16 cellular contexts compared by ENCODE assay signal in the genomic region with DNA sequence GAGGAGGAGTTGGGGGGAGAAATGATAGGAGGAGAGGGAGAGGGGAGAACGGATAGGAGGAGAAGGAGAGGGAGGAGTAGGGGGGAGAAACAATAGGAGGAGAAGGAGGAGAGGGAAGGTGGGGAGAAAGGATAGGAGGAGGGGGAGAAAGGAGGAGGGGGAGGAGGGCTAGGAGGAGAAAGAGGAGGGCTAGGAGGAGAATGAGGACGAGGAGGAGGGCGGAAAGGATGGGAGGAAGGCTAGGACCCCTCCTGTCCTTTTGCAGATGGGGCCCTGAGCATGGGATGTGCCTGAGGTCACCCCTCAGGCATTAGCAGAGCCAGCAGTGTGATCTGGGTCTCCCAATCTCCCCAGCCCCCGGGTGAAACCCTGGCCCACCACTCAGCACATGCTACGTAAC. TPM values are rescaled to one million over a fixed set of nuclear protein-coding genes. Genes with fewer than 3 reads are reported as not detected.
DNase-seq lines count a peak whose midpoint lies in the region; ATAC-seq and TF ChIP-seq lines count a peak whose summit lies in the region.
"Had no signal": no experiment of that assay in that cellular context is flagged by ENCODE, and none has a peak within 500 bp of the region (broad histone marks: within the 10 kb centered on the region; RNA-seq: fewer than 3 reads in every experiment).

No MANE protein-coding gene starts in this region.

- H2AFZ ChIP-seq in OCI-LY3 (ENCODE audit: low read depth, low read length): peak overlapping the region; percentile 74; the same call in 1 of the 2 replicates

- H3K27ac Mint-ChIP-seq in endodermal cell: peak overlapping the region; percentile 64
- peak overlapping the region; percentile 11 for H3K27ac Mint-ChIP-seq in stimulated activated memory B cell treated with anti-CD40 and anti-IgM and Interleukin-4, amounts not matched to agents 10 μg/mL and 1 μg/mL and 100 μg/mL, for 72 hours

- CTCF ChIA-PET in GM10248 (lab: Yijun Ruan, JAX): no interaction called here

- H3K79me2 ChIP-seq in DOHH2 (ENCODE audit: control insufficient read depth, low read length): no peaks in the 10 kb centered on the region
- H3K79me2 ChIP-seq in OCI-LY3 (ENCODE audit: low read length): no peaks in the 10 kb centered on the region

- DNase-seq in endodermal cell: no peak
- DNase-seq in GM10248 (ENCODE audit: extremely low spot score): no peak
- DNase-seq: BE2C, HCEC 1CT, KG1, NCI-H1436 treated with DMSO at 0.1 percent for 48 hours, NCI-H2029 treated with DMSO at 0.1 percent for 48 hours, T-helper 1 cell had no signal

- H3K27ac ChIP-seq in DOHH2 (ENCODE audit: low read depth, low read length): no peak overlapping the region
- H3K27ac ChIP-seq in OCI-LY3 (ENCODE audit: low read length): no peak overlapping the region
- no peak overlapping the region for H3K27ac ChIP-seq in endodermal cell (ENCODE audit: low read depth, low read length)

- H3K4me1 Mint-ChIP-seq in endodermal cell: peaks cover 4% of the 10 kb centered on the region
- H3K4me1 Mint-ChIP-seq in stimulated activated memory B cell treated with anti-CD40 and anti-IgM and Interleukin-4, amounts not matched to agents 10 μg/mL and 1 μg/mL and 100 μg/mL, for 72 hours: peaks cover 22% of the 10 kb centered on the region

- H3K4me1 ChIP-seq in DOHH2 (ENCODE audit: control insufficient read depth, low read length) (peaks cover 12% of the 10 kb centered on the region), OCI-LY3 (ENCODE audit: low read length) (peaks cover 10% of the 10 kb centered on the region), endodermal cell (ENCODE audit: control insufficient read depth, insufficient read depth, low read length) (peaks cover 6% of the 10 kb centered on the region)
- H3K4me1 ChIP-seq: BE2C, Peyer's patch had no signal

- 20 to 68% methylated on average over 1 to 5 of the region's 5 CpGs for WGBS in endodermal cell (ENCODE audit: insufficient coverage in 1 of 2, insufficient read length in 1 of 2), 2 experiments

- peaks cover 3% of the 10 kb centered on the region; the same call in 1 of the 2 replicates for H3K36me3 ChIP-seq in DOHH2 (ENCODE audit: control insufficient read depth, low read length)
- H3K36me3 ChIP-seq in OCI-LY3 (replicated peaks; ENCODE audit: low read depth, low read length): no peaks in the 10 kb centered on the region
- no peaks in the 10 kb centered on the region for H3K36me3 ChIP-seq in endodermal cell (ENCODE audit: control insufficient read depth, insufficient read depth, low read length)

- H3K4me3 Mint-ChIP-seq in endodermal cell: no peak overlapping the region
- H3K4me3 Mint-ChIP-seq in stimulated activated memory B cell treated with anti-CD40 and anti-IgM and Interleukin-4, amounts not matched to agents 10 μg/mL and 1 μg/mL and 100 μg/mL, for 72 hours: no peak overlapping the region

- H3K9me3 ChIP-seq in DOHH2 (ENCODE audit: control insufficient read depth, insufficient read depth, low read length) (no peaks in the 10 kb centered on the region), OCI-LY3 (ENCODE audit: insufficient read depth, low read length) (no peaks in the 10 kb centered on the region), endodermal cell (ENCODE audit: control insufficient read depth, low read length) (no peaks in the 10 kb centered on the region)
- H3K9me3 ChIP-seq: BE2C, Peyer's patch had no signal

- ATAC-seq in stimulated activated memory B cell treated with anti-CD40 and anti-IgM and Interleukin-4, amounts not matched to agents 10 μg/mL and 1 μg/mL and 100 μg/mL, for 72 hours: no peak
- no peak for ATAC-seq in GM21619 (IDR thresholded peaks at IDR 0.05; ENCODE audit: unreplicated experiment)
- no peak for ATAC-seq in GM21825 (IDR thresholded peaks at IDR 0.05; ENCODE audit: unreplicated experiment)
- ATAC-seq: Right ventricle myocardium inferior, SK-N-SH treated with all-trans-retinoic acid at 6 μM for 48 hours had no signal

- H3K9ac ChIP-seq in OCI-LY3 (ENCODE audit: low read length): 0 out of 2 replicates have a peak overlapping the region, but pooled peaks have one; percentile 24
- H3K9ac ChIP-seq in endodermal cell (ENCODE audit: extremely low read depth, low read length, poor library complexity, severe bottlenecking): no peak overlapping the region

- no peaks in the 10 kb centered on the region for H3K9me3 Mint-ChIP-seq in endodermal cell
- H3K9me3 Mint-ChIP-seq in stimulated activated memory B cell treated with anti-CD40 and anti-IgM and Interleukin-4, amounts not matched to agents 10 μg/mL and 1 μg/mL and 100 μg/mL, for 72 hours: no peaks in the 10 kb centered on the region

- TF ChIP-seq CTCF in DOHH2 (IDR thresholded peaks at IDR 0.05; ENCODE audit: low read depth, low read length, poor library complexity, severe bottlenecking) (no peak), OCI-LY3 (IDR thresholded peaks at IDR 0.05; ENCODE audit: low read depth, low read length) (no peak), endodermal cell (conservative IDR thresholded peaks at IDR 0.05) (no peak), GM10248 (IDR thresholded peaks at IDR 0.05; ENCODE audit: control extremely low read depth, extremely low read depth, low read depth, missing control alignments) (no peak)

- no peaks in the 10 kb centered on the region for H3F3A ChIP-seq in DOHH2 (ENCODE audit: control insufficient read depth, insufficient read depth)

- H3K27me3 ChIP-seq in DOHH2 (ENCODE audit: control insufficient read depth, low read length) (peaks cover 3% of the 10 kb centered on the region; the same call in 1 of the 2 replicates), OCI-LY3 (ENCODE audit: low read depth, low read length) (no peaks in the 10 kb centered on the region), endodermal cell (ENCODE audit: control insufficient read depth, insufficient read depth, low read length, poor library complexity, severe bottlenecking) (no peaks in the 10 kb centered on the region)
- H3K27me3 ChIP-seq: BE2C, Peyer's patch had no signal

- H3K4me3 ChIP-seq in DOHH2 (ENCODE audit: low read length) (peak overlapping the region; percentile 44; the same call in 1 of the 2 replicates), OCI-LY3 (ENCODE audit: low read length) (peak overlapping the region; percentile 67; the same call in 1 of the 2 replicates), endodermal cell (ENCODE audit: low read length) (no peak overlapping the region)

- H4K20me1 ChIP-seq in DOHH2 (ENCODE audit: control insufficient read depth, insufficient read depth, low read depth, low read length) (no peaks in the 10 kb centered on the region), OCI-LY3 (ENCODE audit: insufficient read depth, low read length) (no peaks in the 10 kb centered on the region)

- H3K4me2 ChIP-seq in DOHH2 (ENCODE audit: low read length) (peak overlapping the region; percentile 65), OCI-LY3 (ENCODE audit: low read length) (peak overlapping the region; percentile 72)

- POLR2A ChIA-PET in GM10248 (lab: Yijun Ruan, JAX): no interaction called here

- H3K27me3 Mint-ChIP-seq in endodermal cell (ENCODE audit: insufficient read depth): no peaks in the 10 kb centered on the region
- H3K27me3 Mint-ChIP-seq in stimulated activated memory B cell treated with anti-CD40 and anti-IgM and Interleukin-4, amounts not matched to agents 10 μg/mL and 1 μg/mL and 100 μg/mL, for 72 hours: peaks cover 11% of the 10 kb centered on the region

- no peaks in the 10 kb centered on the region for H3K36me3 Mint-ChIP-seq in endodermal cell (ENCODE audit: low read depth)
- H3K36me3 Mint-ChIP-seq in stimulated activated memory B cell treated with anti-CD40 and anti-IgM and Interleukin-4, amounts not matched to agents 10 μg/mL and 1 μg/mL and 100 μg/mL, for 72 hours: peaks cover 17% of the 10 kb centered on the region

- H3K9me2 ChIP-seq in DOHH2 (replicated peaks; ENCODE audit: control insufficient read depth, low read length): no peaks in the 10 kb centered on the region

RNA-seq across cellular contexts. Expression of gene ANO7, which starts 0.6 kb away (rescaled TPM):
- total RNA-seq in endodermal cell: 1 to 10 TPM; 8.1 to 8.5 TPM
- polyA plus RNA-seq in endodermal cell (2013, experiment 1 of 2): 1.3 TPM
- polyA plus RNA-seq in endodermal cell (2013, experiment 2 of 2): 2.0 TPM

RNA-seq across cellular contexts. Expression of gene PPP1R7, which starts 37.6 kb away (rescaled TPM):
- 10 to 100 TPM; 48.5 to 52.7 TPM for total RNA-seq in endodermal cell
- 54.8 TPM for polyA plus RNA-seq in endodermal cell (2013, experiment 1 of 2)
- polyA plus RNA-seq in endodermal cell (2013, experiment 2 of 2): 59.1 TPM

RNA-seq across cellular contexts. Expression of gene PASK, which starts 38.6 kb away (rescaled TPM):
- total RNA-seq in endodermal cell: 10 to 100 TPM; 76.5 to 94.5 TPM
- polyA plus RNA-seq in endodermal cell (2013, experiment 1 of 2): 24.8 TPM
- 21.1 TPM for polyA plus RNA-seq in endodermal cell (2013, experiment 2 of 2)
